9 cellular contexts compared by ENCODE assay signal in genomic region chr6:125201961-125202729, GRCh38. TPM values are rescaled to one million over a fixed set of nuclear protein-coding genes. Genes with fewer than 3 reads are reported as not detected.
DNase-seq lines count a peak whose midpoint lies in the region; ATAC-seq lines count a peak whose summit lies in the region.
"Had no signal": no experiment of that assay in that cellular context is flagged by ENCODE, and none has a peak within 500 bp of the region (broad histone marks: within the 10 kb centered on the region; RNA-seq: fewer than 3 reads in every experiment).

No MANE protein-coding gene starts in this region.

- H3K9me2 ChIP-seq in GM23248 (ENCODE audit: insufficient read depth), result no peaks in the 10 kb centered on the region

- DNase-seq in GM23248 (peak; percentile 79), SK-N-MC (ENCODE audit: low read depth, low spot score) (no peak), glomerular endothelial cell (ENCODE audit: extremely low read depth, low read depth, low spot score) (peak; percentile 45), skeletal muscle cell (ENCODE audit: low read depth) (peak; percentile 95), DMS53 treated with DMSO at 0.1 percent for 48 hours (lab: John Stamatoyannopoulos, UW; ENCODE audit: unreplicated experiment) (no peak), ecto neural progenitor cell (ENCODE audit: low spot score) (no peak)
- DNase-seq in activated CD4-positive, alpha-beta T cell treated with anti-CD3 and anti-CD28 coated beads, Interleukin-2, amount 50 U/mL, for 4 hours, result no peak

- H3F3A ChIP-seq in GM23248 (ENCODE audit: insufficient read depth), result peaks cover 28% of the 10 kb centered on the region

- H3K27ac ChIP-seq in GM23248 (peak overlapping the region; percentile 68), SK-N-MC (peak overlapping the region; percentile 92)

- no peaks in the 10 kb centered on the region for H3K27me3 ChIP-seq in GM23248 (replicated peaks; ENCODE audit: insufficient read depth)

- H4K20me1 ChIP-seq in GM23248 (ENCODE audit: insufficient read depth), result no peaks in the 10 kb centered on the region

- no peaks in the 10 kb centered on the region for H3K79me2 ChIP-seq in GM23248 (ENCODE audit: insufficient read depth)

- ATAC-seq in GM18873 (IDR thresholded peaks at IDR 0.05; ENCODE audit: low FRiP score, unreplicated experiment), result no peak
- ATAC-seq: activated T-helper 17 cell treated with anti-CD3 and anti-CD28 coated beads, Interleukin-2, amount 50 U/mL, for 72 hours had no signal

- peak overlapping the region; percentile 21 for H2AFZ ChIP-seq in GM23248

- H3K9ac ChIP-seq in GM23248 (peak overlapping the region; percentile 32), SK-N-MC (ENCODE audit: insufficient read length) (peak overlapping the region; percentile 49)

- H3K4me2 ChIP-seq in GM23248 (ENCODE audit: unreplicated experiment), result peak overlapping the region; percentile 69

- H3K9me3 ChIP-seq in GM23248 (ENCODE audit: low read depth) (no peaks in the 10 kb centered on the region), SK-N-MC (ENCODE audit: low read depth, low read length) (no peaks in the 10 kb centered on the region)

- H3K36me3 ChIP-seq in GM23248 (ENCODE audit: low read depth) (no peaks in the 10 kb centered on the region), SK-N-MC (ENCODE audit: insufficient read depth, low read length) (no peaks in the 10 kb centered on the region)

- in situ Hi-C loops in GM23248 (cut with MboI), result no loop called here

- peaks cover 40% of the 10 kb centered on the region for H3K4me1 ChIP-seq in GM23248 (ENCODE audit: insufficient read depth)

- 17% methylated on average over 7 of the region's 7 CpGs for WGBS in GM23248 (ENCODE audit: low coverage in 1 of 2, low lambda C conversion rate in 2 of 2, missing lambda C conversion rate in 2 of 2), 2 experiments

- peak overlapping the region; percentile 31 for H3K4me3 ChIP-seq in GM23248
- H3K4me3 ChIP-seq in SK-N-MC, result peak overlapping the region; percentile 61
- no peak overlapping the region for H3K4me3 ChIP-seq in skeletal muscle cell (ENCODE audit: low read depth, low read length)

RNA-seq across cellular contexts. Expression of gene TPD52L1, which starts 48.6 kb away (rescaled TPM):
- total RNA-seq in GM23248 (2014; rRNA removed; shearing (Covaris generic)), result 5.1 and 5.7 TPM in 2 replicates
- polyA plus RNA-seq in GM23248 (2016; fragmentation: Nextera tagmentation; extraction: Ambion mirVana), result 11.3 and 12.3 TPM in 2 replicates
- 5.1 and 9.6 TPM in 2 replicates for total RNA-seq in glomerular endothelial cell

Comparison
In these comparisons a context has a peak if more than half of its experiments do, and no peak if none do; other contexts are left out.
1. DNase-seq: peak in GM23248 (single experiment), glomerular endothelial cell (single experiment) and skeletal muscle cell (single experiment); none in SK-N-MC (single experiment), activated CD4-positive, alpha-beta T cell treated with anti-CD3 and anti-CD28 coated beads, Interleukin-2, amount 50 U/mL, for 4 hours (0 of 2), DMS53 treated with DMSO at 0.1 percent for 48 hours (single experiment) and ecto neural progenitor cell (single experiment).